Comparison of ENCODE assay signal across 27 cellular contexts in the genomic region with DNA sequence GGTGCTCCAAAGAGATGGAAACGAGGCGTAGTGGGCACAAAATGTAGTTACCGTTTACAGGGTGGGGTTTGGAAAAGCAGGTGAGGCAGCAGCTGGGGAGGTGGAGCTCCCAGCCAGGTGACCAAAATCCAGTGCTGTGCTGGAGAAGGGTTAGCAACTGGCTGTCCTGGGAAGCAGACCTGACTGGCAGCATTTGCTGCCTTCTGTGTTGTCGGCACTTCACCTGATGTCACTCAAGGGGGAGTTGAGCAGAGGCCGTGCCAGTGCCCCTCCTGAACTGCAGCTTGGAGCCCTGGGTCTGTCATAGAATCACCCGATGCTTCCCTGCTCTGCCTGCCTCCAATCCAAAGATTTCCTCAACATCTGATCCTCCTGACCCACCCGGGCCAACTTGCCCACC. TPM values are rescaled to one million over a fixed set of nuclear protein-coding genes. Genes with fewer than 3 reads are reported as not detected.
"Had no signal": no experiment of that assay in that cellular context is flagged by ENCODE, and none has a peak within 500 bp of the region (broad histone marks: within the 10 kb centered on the region; RNA-seq: fewer than 3 reads in every experiment).

No MANE protein-coding gene starts in this region.

- H3K4me1 Mint-ChIP-seq: activated CD4-positive, alpha-beta memory T cell treated with anti-CD3 and anti-CD28 coated beads, Interleukin-2, amount 10 ng/mL, durations not matched to agents 7 days and 5 days; activated CD4-positive, alpha-beta T cell treated with anti-CD3 and anti-CD28 coated beads, Interleukin-2, amount 10 ng/mL, durations not matched to agents 7 days and 5 days; activated naive CD4-positive, alpha-beta T cell treated with anti-CD3 and anti-CD28 coated beads, Interleukin-2, amount 50 U/mL, for 24 hours; central memory CD8-positive, alpha-beta T cell had no signal

- H3K4me1 ChIP-seq: body of pancreas had no signal

- H3K27me3 ChIP-seq: body of pancreas had no signal

- H3K9me3 ChIP-seq: body of pancreas had no signal

- H3K4me2 ChIP-seq: KMS-11 had no signal

- ATAC-seq: body of pancreas, Panc1, Right ventricle myocardium inferior had no signal

- H3K9ac ChIP-seq: KMS-11 had no signal

- DNase-seq: activated CD4-positive, alpha-beta memory T cell treated with anti-CD3 and anti-CD28 coated beads, Interleukin-2, amount 10 ng/mL, durations not matched to agents 7 days and 5 days; activated CD4-positive, alpha-beta T cell treated with anti-CD3 and anti-CD28 coated beads, Interleukin-2, amount 10 ng/mL, durations not matched to agents 7 days and 5 days; activated CD4-positive, CD25-positive, alpha-beta regulatory T cell; activated CD8-positive, alpha-beta memory T cell treated with anti-CD3 and anti-CD28 coated beads, Interleukin-2, amount 50 U/mL, for 4 hours; activated T-cell treated with anti-CD3 and anti-CD28 coated beads, Interleukin-2, amount 50 U/mL, for 1 hour; body of pancreas; NCI-H1092; NCI-H1417; NCI-H1930; NCI-H345; NCI-H510A; NCI-H526 treated with DMSO at 0.1 percent for 48 hours; NK-92 treated with Interleukin-12 subunit alpha and Interleukin-12 subunit beta, amount 100 ng/mL, for 24 hours; OCI-M1; RPMI8226; T-helper 1 cell had no signal

- H3K4me3 ChIP-seq: body of pancreas, SK-N-MC had no signal

- H3K9me3 Mint-ChIP-seq: activated CD4-positive, alpha-beta memory T cell treated with anti-CD3 and anti-CD28 coated beads, Interleukin-2, amount 10 ng/mL, durations not matched to agents 7 days and 5 days; activated CD4-positive, alpha-beta T cell treated with anti-CD3 and anti-CD28 coated beads, Interleukin-2, amount 10 ng/mL, durations not matched to agents 7 days and 5 days; central memory CD8-positive, alpha-beta T cell had no signal

- H3K27ac ChIP-seq: body of pancreas, KMS-11, SK-N-MC, VCaP had no signal

- H3K27ac Mint-ChIP-seq: activated CD4-positive, alpha-beta memory T cell treated with anti-CD3 and anti-CD28 coated beads, Interleukin-2, amount 10 ng/mL, durations not matched to agents 7 days and 5 days; activated CD4-positive, alpha-beta T cell treated with anti-CD3 and anti-CD28 coated beads, Interleukin-2, amount 10 ng/mL, durations not matched to agents 7 days and 5 days; activated naive CD4-positive, alpha-beta T cell treated with anti-CD3 and anti-CD28 coated beads, Interleukin-2, amount 50 U/mL, for 24 hours had no signal

- H3K36me3 Mint-ChIP-seq: activated naive CD4-positive, alpha-beta T cell treated with anti-CD3 and anti-CD28 coated beads, Interleukin-2, amount 50 U/mL, for 24 hours had no signal

- H3K4me3 Mint-ChIP-seq: activated CD4-positive, alpha-beta memory T cell treated with anti-CD3 and anti-CD28 coated beads, Interleukin-2, amount 10 ng/mL, durations not matched to agents 7 days and 5 days; activated CD4-positive, alpha-beta T cell treated with anti-CD3 and anti-CD28 coated beads, Interleukin-2, amount 10 ng/mL, durations not matched to agents 7 days and 5 days; activated naive CD4-positive, alpha-beta T cell treated with anti-CD3 and anti-CD28 coated beads, Interleukin-2, amount 50 U/mL, for 24 hours; central memory CD8-positive, alpha-beta T cell had no signal

RNA-seq across cellular contexts. Expression of gene GCK, which starts 12.8 kb away (rescaled TPM):
- total RNA-seq: activated CD4-positive, alpha-beta memory T cell treated with anti-CD3 and anti-CD28 coated beads, Interleukin-2, amount 10 ng/mL, durations not matched to agents 7 days and 5 days; activated CD4-positive, alpha-beta T cell treated with anti-CD3 and anti-CD28 coated beads, Interleukin-2, amount 10 ng/mL, durations not matched to agents 7 days and 5 days; MCF 10A had no signal

RNA-seq across cellular contexts. Expression of gene MYL7, which starts 35.4 kb away (rescaled TPM):
- total RNA-seq: activated CD4-positive, alpha-beta memory T cell treated with anti-CD3 and anti-CD28 coated beads, Interleukin-2, amount 10 ng/mL, durations not matched to agents 7 days and 5 days; activated CD4-positive, alpha-beta T cell treated with anti-CD3 and anti-CD28 coated beads, Interleukin-2, amount 10 ng/mL, durations not matched to agents 7 days and 5 days; aorta; body of pancreas; bronchial epithelial cell; MCF 10A; T-helper 2 cell treated with Interferon-gamma antibody and Interleukin-4, amounts not matched to agents 100 ng/mL and 5 ng/mL, for 36 hours had no signal
